In the genomic region with DNA sequence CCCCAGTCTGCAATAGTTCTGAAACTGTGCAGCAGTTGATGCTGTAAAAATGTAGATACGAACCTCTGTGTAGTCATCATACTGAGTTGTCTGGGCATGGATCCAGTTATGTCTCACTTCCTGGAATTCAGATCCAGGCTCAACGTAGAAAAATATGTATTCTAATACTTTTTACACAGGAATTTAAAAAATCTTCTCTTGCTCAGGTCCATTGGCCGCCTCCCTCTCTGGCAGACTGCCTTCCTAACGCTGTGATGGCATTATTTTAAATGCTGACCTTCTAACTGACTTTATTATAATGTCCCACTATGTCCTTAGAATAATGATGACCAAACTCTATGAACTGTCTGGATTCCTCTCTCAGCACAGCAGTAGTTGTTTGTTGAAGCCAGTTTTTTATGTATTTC, we compare ENCODE assay signal across 9 cellular contexts.
DNase-seq lines count a peak whose midpoint lies in the region; ATAC-seq, FAIRE-seq and TF ChIP-seq lines count a peak whose summit lies in the region.
"Had no signal": no experiment of that assay in that cellular context is flagged by ENCODE, and none has a peak within 500 bp of the region (broad histone marks: within the 10 kb centered on the region; RNA-seq: fewer than 3 reads in every experiment).

No MANE protein-coding gene starts in this region.

- H3K4me3 Mint-ChIP-seq in Caco-2 (ENCODE audit: unreplicated experiment) (no peak overlapping the region), neural progenitor cell (no peak overlapping the region)

- H3K79me2 ChIP-seq in neural progenitor cell (ENCODE audit: low read depth): no peaks in the 10 kb centered on the region

- H3K36me3 Mint-ChIP-seq in Caco-2 (ENCODE audit: insufficient read depth, unreplicated experiment) (peaks cover 100% of the 10 kb centered on the region), neural progenitor cell (peaks cover 70% of the 10 kb centered on the region)

- ATAC-seq in RWPE2 (ENCODE audit: low read depth): peak; percentile 94
- ATAC-seq in pancreas: peak in 3 of 4 donors; percentile 74 to 88 (median 76)
- no peak for ATAC-seq in HG02610 (IDR thresholded peaks at IDR 0.05; ENCODE audit: unreplicated experiment)

- H2AFZ ChIP-seq in neural progenitor cell (replicated peaks): no peak overlapping the region

- peak overlapping the region; percentile 83 for H3K27ac Mint-ChIP-seq in Caco-2 (ENCODE audit: unreplicated experiment)
- no peak overlapping the region for H3K27ac Mint-ChIP-seq in neural progenitor cell

- POLR2A ChIA-PET in Caco-2 (lab: Charles Lee): no interaction called here
- POLR2A ChIA-PET in HEK293T (lab: Yijun Ruan, JAX): no interaction called here

- H3K4me1 Mint-ChIP-seq in Caco-2 (ENCODE audit: low read depth, unreplicated experiment): peaks cover 72% of the 10 kb centered on the region
- no peaks in the 10 kb centered on the region for H3K4me1 Mint-ChIP-seq in neural progenitor cell

- intact Hi-C loops in Caco-2 (cut with micrococcal nuclease; ENCODE audit: unreplicated experiment): no loop called here
- intact Hi-C loops in pancreas (cut with DNase I): no loop called here

- no peaks in the 10 kb centered on the region for H3F3A ChIP-seq in neural progenitor cell (ENCODE audit: low read depth)

- DNase-seq in Caco-2: no peak
- DNase-seq in RWPE2 (ENCODE audit: low spot score): no peak
- peak; percentile 98 for DNase-seq in fibroblast of peridontal ligament (ENCODE audit: extremely low read depth)
- DNase-seq in pancreas: peak in 2 of 6 donors; percentile 11 to 36
- DNase-seq in NCI-H526 treated with DMSO at 0.1 percent for 48 hours (lab: John Stamatoyannopoulos, UW): no peak
- DNase-seq in neural progenitor cell (ENCODE audit: low spot score): no peak
- DNase-seq in HEK293T (ENCODE audit: extremely low spot score): no peak
- DNase-seq: DND-41 had no signal

- H3K36me3 ChIP-seq in Caco-2 (ENCODE audit: control insufficient read depth, insufficient read depth, low read length) (peaks cover 4% of the 10 kb centered on the region; the same call in 1 of the 2 replicates), RWPE2 (ENCODE audit: low read depth) (peaks cover 95% of the 10 kb centered on the region), pancreas (peaks cover 0 to 6% (median 0%) of the 10 kb centered on the region in 3 donors), neural progenitor cell (peaks cover 3% of the 10 kb centered on the region)

- no peak for FAIRE-seq in pancreas (lab: Jason Lieb, UNC)

- H3K9me3 ChIP-seq in Caco-2: peaks cover 30% of the 10 kb centered on the region
- peaks cover 14% of the 10 kb centered on the region for H3K9me3 ChIP-seq in RWPE2 (ENCODE audit: severe bottlenecking)
- no peaks in the 10 kb centered on the region for H3K9me3 ChIP-seq in pancreas
- no peaks in the 10 kb centered on the region for H3K9me3 ChIP-seq in neural progenitor cell (ENCODE audit: low read depth)

- CTCF ChIA-PET in Caco-2 (lab: Charles Lee) (no interaction called here), HEK293T (lab: Yijun Ruan, JAX) (no interaction called here)

- no peak overlapping the region for H3K4me2 ChIP-seq in neural progenitor cell

- H3K4me3 ChIP-seq in Caco-2 (ENCODE audit: low read depth, low read length): no peak overlapping the region
- H3K4me3 ChIP-seq in RWPE2 (ENCODE audit: severe bottlenecking): no peak overlapping the region
- H3K4me3 ChIP-seq in pancreas: no peak overlapping the region
- H3K4me3 ChIP-seq in neural progenitor cell: no peak overlapping the region

- BruUV-seq in Caco-2 (replicated peaks; lab: Mats Ljungman, UMichigan): no TSS peak

- peaks cover 68% of the 10 kb centered on the region for H3K4me1 ChIP-seq in Caco-2
- peaks cover 44% of the 10 kb centered on the region for H3K4me1 ChIP-seq in RWPE2 (ENCODE audit: insufficient read depth, poor library complexity, severe bottlenecking)
- H3K4me1 ChIP-seq in pancreas: peaks cover 0 to 5% (median 0%) of the 10 kb centered on the region in 3 donors
- no peaks in the 10 kb centered on the region for H3K4me1 ChIP-seq in neural progenitor cell

- H3K27me3 ChIP-seq in Caco-2 (replicated peaks; ENCODE audit: control insufficient read depth, insufficient read depth, low read length): no peaks in the 10 kb centered on the region
- no peaks in the 10 kb centered on the region for H3K27me3 ChIP-seq in RWPE2 (ENCODE audit: insufficient read depth, poor library complexity, severe bottlenecking)
- H3K27me3 ChIP-seq in pancreas: no peaks in the 10 kb centered on the region
- no peaks in the 10 kb centered on the region for H3K27me3 ChIP-seq in neural progenitor cell

- H3K9me3 Mint-ChIP-seq in Caco-2 (ENCODE audit: unreplicated experiment) (peaks cover 31% of the 10 kb centered on the region), neural progenitor cell (peaks cover 22% of the 10 kb centered on the region)

- TF ChIP-seq CTCF in Caco-2 (IDR thresholded peaks at IDR 0.05; ENCODE audit: insufficient read depth in 1 of 2, low read depth in 1 of 2, low read length in 1 of 2, severe bottlenecking in 1 of 2, unreplicated experiment in 1 of 2) (no peak), RWPE2 (IDR thresholded peaks at IDR 0.05; ENCODE audit: poor library complexity, severe bottlenecking) (no peak), pancreas (IDR thresholded peaks at IDR 0.05) (no peak), neural progenitor cell (IDR thresholded peaks at IDR 0.05) (no peak)

- H3K27me3 Mint-ChIP-seq in Caco-2 (ENCODE audit: insufficient read depth, unreplicated experiment) (no peaks in the 10 kb centered on the region), neural progenitor cell (ENCODE audit: insufficient read depth, low read depth) (no peaks in the 10 kb centered on the region)

- no peaks in the 10 kb centered on the region for H4K20me1 ChIP-seq in neural progenitor cell (ENCODE audit: low read depth)

- 30 to 48% methylated on average over 4 of the region's 4 CpGs for WGBS in pancreas, 2 donors

- H3K27ac ChIP-seq in RWPE2 (ENCODE audit: poor library complexity, severe bottlenecking): peak overlapping the region; percentile 97
- H3K27ac ChIP-seq in pancreas: peak overlapping the region in 1 of 4 donors; percentile 31
- H3K27ac ChIP-seq in neural progenitor cell: no peak overlapping the region

- no peak overlapping the region for H3K9ac ChIP-seq in neural progenitor cell

TF ChIP-seq in HEK293T, 16 proteins besides CTCF, POLR2A, EP300 and RAD21:
- TF ChIP-seq FOXM1 (IDR thresholded peaks at IDR 0.05; ENCODE audit: borderline replicate concordance) (no peak), HDGF (IDR thresholded peaks at IDR 0.05; ENCODE audit: borderline replicate concordance) (no peak), L3MBTL2 (conservative IDR thresholded peaks at IDR 0.05) (no peak), SUZ12 (IDR thresholded peaks at IDR 0.05) (no peak), FOXK2 (IDR thresholded peaks at IDR 0.05) (no peak), ZNF384 (IDR thresholded peaks at IDR 0.05) (no peak), CTBP1 (IDR thresholded peaks at IDR 0.05; ENCODE audit: borderline replicate concordance) (no peak), SP1 (IDR thresholded peaks at IDR 0.05) (no peak)
- TF ChIP-seq, protein P1, sequence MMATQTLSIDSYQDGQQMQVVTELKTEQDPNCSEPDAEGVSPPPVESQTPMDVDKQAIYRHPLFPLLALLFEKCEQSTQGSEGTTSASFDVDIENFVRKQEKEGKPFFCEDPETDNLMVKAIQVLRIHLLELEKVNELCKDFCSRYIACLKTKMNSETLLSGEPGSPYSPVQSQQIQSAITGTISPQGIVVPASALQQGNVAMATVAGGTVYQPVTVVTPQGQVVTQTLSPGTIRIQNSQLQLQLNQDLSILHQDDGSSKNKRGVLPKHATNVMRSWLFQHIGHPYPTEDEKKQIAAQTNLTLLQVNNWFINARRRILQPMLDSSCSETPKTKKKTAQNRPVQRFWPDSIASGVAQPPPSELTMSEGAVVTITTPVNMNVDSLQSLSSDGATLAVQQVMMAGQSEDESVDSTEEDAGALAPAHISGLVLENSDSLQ (IDR thresholded peaks at IDR 0.05): no peak
